Comparison of ENCODE assay signal across 25 cellular contexts in the genomic region with DNA sequence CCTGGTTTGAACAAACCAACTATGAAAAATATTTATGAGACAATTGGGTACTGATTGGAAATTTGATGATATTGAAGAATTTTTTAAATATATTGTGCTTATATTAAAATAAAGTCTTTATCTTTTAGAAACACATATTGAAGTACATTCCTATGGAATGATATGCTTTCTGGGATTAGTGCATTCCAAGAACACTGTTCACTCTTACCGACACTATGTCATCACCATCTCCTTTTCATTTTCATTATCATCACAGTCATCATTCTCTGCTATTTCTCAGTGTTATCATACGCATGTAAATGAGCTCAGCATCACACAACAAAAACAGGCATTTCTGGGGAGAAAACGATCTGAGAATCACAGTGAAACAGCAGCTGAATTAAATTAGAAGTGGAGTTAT.
DNase-seq lines count a peak whose midpoint lies in the region; ATAC-seq, FAIRE-seq and TF ChIP-seq lines count a peak whose summit lies in the region.
"Had no signal": no experiment of that assay in that cellular context is flagged by ENCODE, and none has a peak within 500 bp of the region (broad histone marks: within the 10 kb centered on the region; RNA-seq: fewer than 3 reads in every experiment).

No MANE protein-coding gene starts in this region.

- H3K27me3 Mint-ChIP-seq in activated naive CD4-positive, alpha-beta T cell treated with anti-CD3 and anti-CD28 coated beads, Interleukin-2, amount 50 U/mL, for 24 hours = no peaks in the 10 kb centered on the region
- H3K27me3 Mint-ChIP-seq in astrocyte (ENCODE audit: low read depth, unreplicated experiment) = peaks cover 2% of the 10 kb centered on the region

- no peak overlapping the region for H3K4me3 Mint-ChIP-seq in activated naive CD4-positive, alpha-beta T cell treated with anti-CD3 and anti-CD28 coated beads, Interleukin-2, amount 50 U/mL, for 24 hours
- no peak overlapping the region for H3K4me3 Mint-ChIP-seq in astrocyte (ENCODE audit: unreplicated experiment)
- H3K4me3 Mint-ChIP-seq: endodermal cell, memory B cell, type B pancreatic cell had no signal

- H3K4me2 ChIP-seq in astrocyte (ENCODE audit: low read length) = peak overlapping the region; percentile 65

- H4K20me1 ChIP-seq in astrocyte (ENCODE audit: insufficient read depth, low read length) = no peaks in the 10 kb centered on the region

- FAIRE-seq in astrocyte (lab: Jason Lieb, UNC) = peak; percentile 76
- FAIRE-seq: colon had no signal

- no peak overlapping the region for H2AFZ ChIP-seq in astrocyte (ENCODE audit: low read depth, low read length)

- DNase-seq in activated naive CD4-positive, alpha-beta T cell (lab: John Stamatoyannopoulos, UW) = no peak
- DNase-seq in astrocyte (ENCODE audit: low read depth) = peak; percentile 71
- peak; percentile 51 for DNase-seq in fibroblast of villous mesenchyme (ENCODE audit: low read depth)
- no peak for DNase-seq in kidney tubule cell (ENCODE audit: low spot score)
- DNase-seq in NCI-H2029 treated with DMSO at 0.1 percent for 48 hours (lab: John Stamatoyannopoulos, UW) = no peak
- DNase-seq in caudate nucleus (lab: John Stamatoyannopoulos, UW) = no peak
- DNase-seq: 8988T; activated CD4-positive, alpha-beta T cell treated with anti-CD3 and anti-CD28 coated beads, Interleukin-2, amount 50 U/mL, for 48 hours; activated CD8-positive, alpha-beta memory T cell treated with anti-CD3 and anti-CD28 coated beads, Interleukin-2, amount 50 U/mL, for 4 hours; endodermal cell; esophagus squamous epithelium; head of caudate nucleus; NCI-H1105 treated with DMSO at 0.1 percent for 48 hours; NCI-H2081 treated with DMSO at 0.1 percent for 48 hours; stimulated activated CD4-positive, alpha-beta T cell treated with anti-CD3 and anti-CD28 coated beads, Interleukin-1b, Interleukin-23, amount 100 ng/mL, for 48 hours; T-helper 9 cell had no signal

- H3K36me3 Mint-ChIP-seq in activated naive CD4-positive, alpha-beta T cell treated with anti-CD3 and anti-CD28 coated beads, Interleukin-2, amount 50 U/mL, for 24 hours = no peaks in the 10 kb centered on the region
- H3K36me3 Mint-ChIP-seq in astrocyte (ENCODE audit: low read depth, unreplicated experiment) = no peaks in the 10 kb centered on the region
- H3K36me3 Mint-ChIP-seq: activated naive CD4-positive, alpha-beta T cell treated with anti-CD3 and anti-CD28 coated beads, Interleukin-2, amount 50 U/mL, for 72 hours; memory B cell; type B pancreatic cell had no signal

- no peaks in the 10 kb centered on the region for H3K36me3 ChIP-seq in astrocyte (ENCODE audit: insufficient read depth, low read length)
- H3K36me3 ChIP-seq: esophagus squamous epithelium, HAP-1 had no signal

- H3K4me1 Mint-ChIP-seq in activated naive CD4-positive, alpha-beta T cell treated with anti-CD3 and anti-CD28 coated beads, Interleukin-2, amount 50 U/mL, for 24 hours = no peaks in the 10 kb centered on the region
- peaks cover 14% of the 10 kb centered on the region for H3K4me1 Mint-ChIP-seq in astrocyte (ENCODE audit: low read depth, unreplicated experiment)
- H3K4me1 Mint-ChIP-seq: memory B cell had no signal

- H3K4me3 ChIP-seq in astrocyte (ENCODE audit: insufficient read depth, low read depth, low read length) = no peak overlapping the region
- no peak overlapping the region for H3K4me3 ChIP-seq in fibroblast of villous mesenchyme (ENCODE audit: low read depth, low read length)
- H3K4me3 ChIP-seq: esophagus squamous epithelium, HAP-1, skin epidermis had no signal

- H3K27me3 ChIP-seq in astrocyte (ENCODE audit: insufficient read depth, low read length) = no peaks in the 10 kb centered on the region

- peaks cover 24% of the 10 kb centered on the region for H3K4me1 ChIP-seq in astrocyte (ENCODE audit: insufficient read depth, low read length)
- H3K4me1 ChIP-seq: esophagus squamous epithelium, HAP-1 had no signal

- peak overlapping the region; percentile 43 for H3K9ac ChIP-seq in astrocyte (ENCODE audit: low read length)

- no peaks in the 10 kb centered on the region for H3K9me3 ChIP-seq in astrocyte (ENCODE audit: insufficient read depth, low read depth, low read length)
- H3K9me3 ChIP-seq: esophagus squamous epithelium, HAP-1 had no signal

- no peaks in the 10 kb centered on the region for H3K9me3 Mint-ChIP-seq in activated naive CD4-positive, alpha-beta T cell treated with anti-CD3 and anti-CD28 coated beads, Interleukin-2, amount 50 U/mL, for 24 hours
- H3K9me3 Mint-ChIP-seq in astrocyte (ENCODE audit: unreplicated experiment) = no peaks in the 10 kb centered on the region
- H3K9me3 Mint-ChIP-seq: activated naive CD4-positive, alpha-beta T cell treated with anti-CD3 and anti-CD28 coated beads, Interleukin-2, amount 50 U/mL, for 72 hours; endodermal cell; memory B cell had no signal

- no peaks in the 10 kb centered on the region for H3K79me2 ChIP-seq in astrocyte (ENCODE audit: insufficient read depth, low read length)

- H3K27ac ChIP-seq in astrocyte (ENCODE audit: low read depth, low read length) (peak overlapping the region; percentile 10), caudate nucleus (ENCODE audit: low read depth, low read length) (no peak overlapping the region)
- H3K27ac ChIP-seq: esophagus squamous epithelium, skin epidermis had no signal

- ATAC-seq in HG02970 (IDR thresholded peaks at IDR 0.05; ENCODE audit: low FRiP score, unreplicated experiment) = no peak
- ATAC-seq: activated naive CD4-positive, alpha-beta T cell treated with anti-CD3 and anti-CD28 coated beads, Interleukin-2, amount 50 U/mL, for 72 hours; Right ventricle myocardium inferior had no signal

- H3K27ac Mint-ChIP-seq in activated naive CD4-positive, alpha-beta T cell treated with anti-CD3 and anti-CD28 coated beads, Interleukin-2, amount 50 U/mL, for 24 hours = peak overlapping the region; percentile 14
- H3K27ac Mint-ChIP-seq in astrocyte (ENCODE audit: unreplicated experiment) = peak overlapping the region; percentile 26
- H3K27ac Mint-ChIP-seq: activated naive CD4-positive, alpha-beta T cell treated with anti-CD3 and anti-CD28 coated beads, Interleukin-2, amount 50 U/mL, for 72 hours; endodermal cell; memory B cell; type B pancreatic cell had no signal

- TF ChIP-seq CTCF in astrocyte (IDR thresholded peaks at IDR 0.05; ENCODE audit: insufficient read depth, low read depth, low read length) (no peak), fibroblast of villous mesenchyme (IDR thresholded peaks at IDR 0.05; ENCODE audit: insufficient read depth, low read depth, low read length) (no peak)

Comparison
In these comparisons a context has a peak if more than half of its experiments do, and no peak if none do; other contexts are left out.
1. DNase-seq: peak in astrocyte (single experiment) and fibroblast of villous mesenchyme (single experiment); none in activated naive CD4-positive, alpha-beta T cell (0 of 4), kidney tubule cell (single experiment), NCI-H2029 treated with DMSO at 0.1 percent for 48 hours (single experiment) and caudate nucleus (0 of 61).